17 cellular contexts compared by ENCODE assay signal in genomic region chr9:136223871-136224640, GRCh38. TPM values are rescaled to one million over a fixed set of nuclear protein-coding genes. Genes with fewer than 3 reads are reported as not detected.
DNase-seq lines count a peak whose midpoint lies in the region; ATAC-seq, FAIRE-seq and TF ChIP-seq lines count a peak whose summit lies in the region.
"Had no signal": no experiment of that assay in that cellular context is flagged by ENCODE, and none has a peak within 500 bp of the region (broad histone marks: within the 10 kb centered on the region; RNA-seq: fewer than 3 reads in every experiment).

No MANE protein-coding gene starts in this region.

- peak in 2 of 3 donors; percentile 30 to 34 for DNase-seq in right cardiac atrium
- no peak for DNase-seq in left ventricle myocardium superior
- peak; percentile 44 for DNase-seq in OCI-LY7 (ENCODE audit: low spot score)
- no peak for DNase-seq in effector memory CD4-positive, alpha-beta T cell
- no peak for DNase-seq in urothelium cell line (ENCODE audit: low spot score)
- no peak for DNase-seq in glomerular visceral epithelial cell (ENCODE audit: extremely low spot score)
- no peak for DNase-seq in SKM-1 treated with dmso at 0.1 percent for 144 hours (lab: John Stamatoyannopoulos, UW; ENCODE audit: unreplicated experiment)
- DNase-seq: EL, H7, MV-4-11, NCI-H1417 treated with DMSO at 0.1 percent for 48 hours, NCI-H2081, NCI-H345, NCI-H526 treated with DMSO at 0.1 percent for 48 hours, PC-9 had no signal

- H3K27me3 ChIP-seq in right cardiac atrium (ENCODE audit: control insufficient read depth, insufficient read depth), result no peaks in the 10 kb centered on the region
- H3K27me3 ChIP-seq in effector memory CD4-positive, alpha-beta T cell (replicated peaks; ENCODE audit: control insufficient read depth, insufficient read depth, low read length, poor library complexity, severe bottlenecking), result no peaks in the 10 kb centered on the region

- H2AFZ ChIP-seq in OCI-LY7 (ENCODE audit: low read length), result no peak overlapping the region; the same call in 1 of the 2 replicates
- H2AFZ ChIP-seq: PC-9 had no signal

- H3K36me3 ChIP-seq in OCI-LY7 (ENCODE audit: insufficient read depth, low read length), result peaks cover 82% of the 10 kb centered on the region
- peaks cover 34% of the 10 kb centered on the region for H3K36me3 ChIP-seq in effector memory CD4-positive, alpha-beta T cell (ENCODE audit: control insufficient read depth, insufficient read depth, low read length)

- POLR2A ChIA-PET in OCI-LY7 (lab: Charles Lee), result interaction anchor here (0.7 to 1.1 kb wide), 3 partner anchors 12 to 38 kb away, joined by 3 to 4 read pairs (median 3); no protein-coding TSS in a partner anchor

- no peak for TF ChIP-seq CTCF in OCI-LY7 (conservative IDR thresholded peaks at IDR 0.05; ENCODE audit: low read length)

- H3K79me2 ChIP-seq in OCI-LY7 (ENCODE audit: insufficient read depth, low read depth, low read length), result peaks cover 44% of the 10 kb centered on the region; the same call in 1 of the 2 replicates

- intact Hi-C loops in right cardiac atrium (cut with DNase I), result no loop called here
- intact Hi-C loops in left ventricle myocardium superior (cut with micrococcal nuclease), result no loop called here
- intact Hi-C loops in OCI-LY7 (cut with micrococcal nuclease; ENCODE audit: unreplicated experiment), result loop anchor here (2.0 kb wide), 2 partner anchors 43 to 59 kb away; no protein-coding TSS in a partner anchor

- no peak overlapping the region for H3K27ac ChIP-seq in right cardiac atrium (ENCODE audit: low read length)
- H3K27ac ChIP-seq in OCI-LY7 (ENCODE audit: low read depth, low read length, poor library complexity, severe bottlenecking), result peak overlapping the region; percentile 97
- H3K27ac ChIP-seq in effector memory CD4-positive, alpha-beta T cell (ENCODE audit: insufficient read depth, low read length, poor library complexity, severe bottlenecking), result peak overlapping the region; percentile 73
- H3K27ac ChIP-seq: A549, PC-9 had no signal

- WGBS in right cardiac atrium, result 92% methylated on average over 30 of the region's 30 CpGs

- no peaks in the 10 kb centered on the region for H3K4me1 ChIP-seq in right cardiac atrium (ENCODE audit: control insufficient read depth, insufficient read depth, low read length)
- H3K4me1 ChIP-seq in OCI-LY7 (ENCODE audit: insufficient read depth, low read length, poor library complexity, severe bottlenecking), result peaks cover 68% of the 10 kb centered on the region
- peaks cover 7% of the 10 kb centered on the region for H3K4me1 ChIP-seq in effector memory CD4-positive, alpha-beta T cell (ENCODE audit: control insufficient read depth, insufficient read depth, low read length, poor library complexity, severe bottlenecking)

- ATAC-seq in right cardiac atrium (no peak), left ventricle myocardium superior (no peak), GM21529 (IDR thresholded peaks at IDR 0.05; ENCODE audit: unreplicated experiment) (no peak)
- ATAC-seq: A549 had no signal

- H4K20me1 ChIP-seq in OCI-LY7 (ENCODE audit: insufficient read depth, low read length), result no peaks in the 10 kb centered on the region

- H3K4me3 ChIP-seq in right cardiac atrium (ENCODE audit: low read length) (no peak overlapping the region), OCI-LY7 (ENCODE audit: low read depth, low read length, poor library complexity, severe bottlenecking) (peak overlapping the region; percentile 56)
- H3K4me3 ChIP-seq in effector memory CD4-positive, alpha-beta T cell (ENCODE audit: insufficient read depth, low read depth, low read length, poor library complexity, severe bottlenecking), result no peak overlapping the region
- H3K4me3 ChIP-seq: A549, PC-9 had no signal

- FAIRE-seq in urothelium cell line (lab: Jason Lieb, UNC), result peak; percentile 70
- FAIRE-seq: A549 had no signal

- no peaks in the 10 kb centered on the region for H3K9me2 ChIP-seq in OCI-LY7 (ENCODE audit: insufficient read depth, low read length)

- H3K4me2 ChIP-seq in OCI-LY7 (ENCODE audit: low read length), result peak overlapping the region; percentile 81
- H3K4me2 ChIP-seq: A549, PC-9 had no signal

- H3K9me3 ChIP-seq in right cardiac atrium (ENCODE audit: control insufficient read depth, low read length) (no peaks in the 10 kb centered on the region), OCI-LY7 (ENCODE audit: low read length) (no peaks in the 10 kb centered on the region)
- H3K9me3 ChIP-seq in effector memory CD4-positive, alpha-beta T cell (ENCODE audit: control insufficient read depth, low read length), result no peaks in the 10 kb centered on the region
- H3K9me3 ChIP-seq: A549 had no signal

- no TSS peak for BruUV-seq in OCI-LY7 (replicated peaks; lab: Mats Ljungman, UMichigan)

- CTCF ChIA-PET in OCI-LY7 (lab: Charles Lee; ENCODE audit: unreplicated experiment), result interaction anchor here (0.5 to 1.3 kb wide), 4 partner anchors 14 to 328 kb away, joined by 3 to 8 read pairs (median 4); no protein-coding TSS in a partner anchor

RNA-seq across cellular contexts. Expression of gene LHX3, which starts 19.1 kb away (rescaled TPM):
- total RNA-seq in right cardiac atrium (not detected), left ventricle myocardium superior (not detected), OCI-LY7 (2022) (0.15 TPM in 1 of 2 replicates, not detected in the other)
- not detected for polyA plus RNA-seq in right cardiac atrium
- total RNA-seq in OCI-LY7 (2014; rRNA removed; shearing (Covaris generic)), result not detected in 2 replicates

RNA-seq across cellular contexts. Expression of gene QSOX2, which starts 21.6 kb away (rescaled TPM):
- 1 to 10 TPM; 5.3 to 9.0 (median 7.5) TPM for total RNA-seq in right cardiac atrium
- 4.5 TPM for polyA plus RNA-seq in right cardiac atrium
- 8.7 TPM for total RNA-seq in left ventricle myocardium superior
- total RNA-seq in OCI-LY7 (2014; rRNA removed; shearing (Covaris generic)), result 47.8 and 50.0 TPM in 2 replicates
- total RNA-seq in OCI-LY7 (2022), result 57.5 and 57.9 TPM in 2 replicates

Comparison
In these comparisons a context has a peak if more than half of its experiments do, and no peak if none do; other contexts are left out.
1. DNase-seq: peak in right cardiac atrium (2 of 3) and OCI-LY7 (single experiment); none in left ventricle myocardium superior (single experiment), effector memory CD4-positive, alpha-beta T cell (0 of 3), urothelium cell line (single experiment), glomerular visceral epithelial cell (single experiment) and SKM-1 treated with dmso at 0.1 percent for 144 hours (single experiment).